Comparison of ENCODE assay signal across 20 cellular contexts in genomic region chr10:8375137-8375536, GRCh38.
A peak's percentile ranks its signal among the peaks of the same experiment; 100 is the strongest.
DNase-seq lines count a peak whose midpoint lies in the region; ATAC-seq, FAIRE-seq and TF ChIP-seq lines count a peak whose summit lies in the region.
"Had no signal": no experiment of that assay in that cellular context is flagged by ENCODE, and none has a peak within 500 bp of the region (broad histone marks: within the 10 kb centered on the region; RNA-seq: fewer than 3 reads in every experiment).

No MANE protein-coding gene starts in this region.

- peaks cover 2% of the 10 kb centered on the region for H3K27me3 Mint-ChIP-seq in activated CD8-positive, alpha-beta T cell treated with anti-CD3 and anti-CD28 coated beads for 36 hours
- no peaks in the 10 kb centered on the region for H3K27me3 Mint-ChIP-seq in activated CD8-positive, alpha-beta T cell treated with anti-CD3 and anti-CD28 coated beads, Interleukin-2, amount 10 ng/mL, durations not matched to agents 7 days and 5 days (ENCODE audit: low read depth)
- no peaks in the 10 kb centered on the region for H3K27me3 Mint-ChIP-seq in activated naive CD8-positive, alpha-beta T cell treated with anti-CD3 and anti-CD28 coated beads for 36 hours
- H3K27me3 Mint-ChIP-seq in stimulated activated naive CD8-positive, alpha-beta T cell treated with anti-CD3 and anti-CD28 coated beads, Interleukin-15, Interleukin-2, amounts not matched to agents 100 ng/mL and 50 ng/mL, for 24 hours = no peaks in the 10 kb centered on the region
- H3K27me3 Mint-ChIP-seq: CD4-positive, CD25-positive, alpha-beta regulatory T cell; CD8-positive, alpha-beta memory T cell had no signal

- H3K4me1 Mint-ChIP-seq in activated CD8-positive, alpha-beta T cell treated with anti-CD3 and anti-CD28 coated beads for 36 hours (ENCODE audit: low read depth) = peaks cover 6% of the 10 kb centered on the region
- no peaks in the 10 kb centered on the region for H3K4me1 Mint-ChIP-seq in activated CD8-positive, alpha-beta T cell treated with anti-CD3 and anti-CD28 coated beads, Interleukin-2, amount 10 ng/mL, durations not matched to agents 7 days and 5 days (ENCODE audit: low read depth)
- H3K4me1 Mint-ChIP-seq in activated naive CD8-positive, alpha-beta T cell treated with anti-CD3 and anti-CD28 coated beads for 36 hours = peaks cover 5% of the 10 kb centered on the region
- peaks cover 17% of the 10 kb centered on the region for H3K4me1 Mint-ChIP-seq in stimulated activated naive CD8-positive, alpha-beta T cell treated with anti-CD3 and anti-CD28 coated beads, Interleukin-15, Interleukin-2, amounts not matched to agents 100 ng/mL and 50 ng/mL, for 24 hours (ENCODE audit: low read depth)

- no peak overlapping the region for H3K27ac ChIP-seq in right atrium auricular region

- H3K4me1 ChIP-seq in right atrium auricular region = peaks cover 0 to 4% of the 10 kb centered on the region in 2 donors

- no peaks in the 10 kb centered on the region for H3K36me3 Mint-ChIP-seq in activated CD8-positive, alpha-beta T cell treated with anti-CD3 and anti-CD28 coated beads for 36 hours (ENCODE audit: low read depth)
- no peaks in the 10 kb centered on the region for H3K36me3 Mint-ChIP-seq in activated CD8-positive, alpha-beta T cell treated with anti-CD3 and anti-CD28 coated beads, Interleukin-2, amount 10 ng/mL, durations not matched to agents 7 days and 5 days (ENCODE audit: low read depth)
- H3K36me3 Mint-ChIP-seq in activated naive CD8-positive, alpha-beta T cell treated with anti-CD3 and anti-CD28 coated beads for 36 hours = no peaks in the 10 kb centered on the region
- no peaks in the 10 kb centered on the region for H3K36me3 Mint-ChIP-seq in stimulated activated naive CD8-positive, alpha-beta T cell treated with anti-CD3 and anti-CD28 coated beads, Interleukin-15, Interleukin-2, amounts not matched to agents 100 ng/mL and 50 ng/mL, for 24 hours (ENCODE audit: low read depth)
- H3K36me3 Mint-ChIP-seq: CD4-positive, CD25-positive, alpha-beta regulatory T cell had no signal

- POLR2A ChIA-PET in activated CD8-positive, alpha-beta T cell treated with anti-CD3 and anti-CD28 coated beads for 36 hours (lab: Charles Lee) = no interaction called here
- POLR2A ChIA-PET in activated CD8-positive, alpha-beta T cell treated with anti-CD3 and anti-CD28 coated beads, Interleukin-2, amount 10 ng/mL, durations not matched to agents 7 days and 5 days (lab: Charles Lee) = no interaction called here

- H3K9me3 Mint-ChIP-seq in activated CD8-positive, alpha-beta T cell treated with anti-CD3 and anti-CD28 coated beads for 36 hours = no peaks in the 10 kb centered on the region
- no peaks in the 10 kb centered on the region for H3K9me3 Mint-ChIP-seq in activated CD8-positive, alpha-beta T cell treated with anti-CD3 and anti-CD28 coated beads, Interleukin-2, amount 10 ng/mL, durations not matched to agents 7 days and 5 days (ENCODE audit: insufficient read depth)
- no peaks in the 10 kb centered on the region for H3K9me3 Mint-ChIP-seq in activated naive CD8-positive, alpha-beta T cell treated with anti-CD3 and anti-CD28 coated beads for 36 hours
- no peaks in the 10 kb centered on the region for H3K9me3 Mint-ChIP-seq in stimulated activated naive CD8-positive, alpha-beta T cell treated with anti-CD3 and anti-CD28 coated beads, Interleukin-15, Interleukin-2, amounts not matched to agents 100 ng/mL and 50 ng/mL, for 24 hours
- H3K9me3 Mint-ChIP-seq: CD8-positive, alpha-beta memory T cell; GM23338 had no signal

- no peak for TF ChIP-seq POLR2A in GM12892 (IDR thresholded peaks at IDR 0.05; ENCODE audit: low read depth, low read length)

- no peak overlapping the region for H3K27ac Mint-ChIP-seq in activated CD8-positive, alpha-beta T cell treated with anti-CD3 and anti-CD28 coated beads for 36 hours
- H3K27ac Mint-ChIP-seq in activated CD8-positive, alpha-beta T cell treated with anti-CD3 and anti-CD28 coated beads, Interleukin-2, amount 10 ng/mL, durations not matched to agents 7 days and 5 days = no peak overlapping the region
- H3K27ac Mint-ChIP-seq in activated naive CD8-positive, alpha-beta T cell treated with anti-CD3 and anti-CD28 coated beads for 36 hours = no peak overlapping the region
- H3K27ac Mint-ChIP-seq in stimulated activated naive CD8-positive, alpha-beta T cell treated with anti-CD3 and anti-CD28 coated beads, Interleukin-15, Interleukin-2, amounts not matched to agents 100 ng/mL and 50 ng/mL, for 24 hours = peak overlapping the region; percentile 42
- H3K27ac Mint-ChIP-seq: GM23338 had no signal

- no peaks in the 10 kb centered on the region for H3K36me3 ChIP-seq in right atrium auricular region
- H3K36me3 ChIP-seq: BE2C had no signal

- no peak overlapping the region for H3K4me3 ChIP-seq in right atrium auricular region
- H3K4me3 ChIP-seq: GM23338 had no signal

- H3K27me3 ChIP-seq in right atrium auricular region = no peaks in the 10 kb centered on the region
- H3K27me3 ChIP-seq: BE2C had no signal

- no peaks in the 10 kb centered on the region for H3K9me3 ChIP-seq in right atrium auricular region
- H3K9me3 ChIP-seq: BE2C had no signal

- TF ChIP-seq CTCF in activated CD8-positive, alpha-beta T cell treated with anti-CD3 and anti-CD28 coated beads for 36 hours (IDR thresholded peaks at IDR 0.05) = no peak
- no peak for TF ChIP-seq CTCF in right atrium auricular region (IDR thresholded peaks at IDR 0.05)

- peak; percentile 64 for FAIRE-seq in GM12892 (lab: Jason Lieb, UNC)
- FAIRE-seq: D721Med, G401.6, GM12891, H54, HTR-8/SVneo had no signal

- intact Hi-C loops in activated CD8-positive, alpha-beta T cell treated with anti-CD3 and anti-CD28 coated beads for 36 hours (cut with micrococcal nuclease) = no loop called here

- no peak overlapping the region for H3K4me3 Mint-ChIP-seq in activated CD8-positive, alpha-beta T cell treated with anti-CD3 and anti-CD28 coated beads for 36 hours
- no peak overlapping the region for H3K4me3 Mint-ChIP-seq in activated CD8-positive, alpha-beta T cell treated with anti-CD3 and anti-CD28 coated beads, Interleukin-2, amount 10 ng/mL, durations not matched to agents 7 days and 5 days
- no peak overlapping the region for H3K4me3 Mint-ChIP-seq in activated naive CD8-positive, alpha-beta T cell treated with anti-CD3 and anti-CD28 coated beads for 36 hours
- H3K4me3 Mint-ChIP-seq in stimulated activated naive CD8-positive, alpha-beta T cell treated with anti-CD3 and anti-CD28 coated beads, Interleukin-15, Interleukin-2, amounts not matched to agents 100 ng/mL and 50 ng/mL, for 24 hours = no peak overlapping the region
- H3K4me3 Mint-ChIP-seq: CD4-positive, CD25-positive, alpha-beta regulatory T cell; CD8-positive, alpha-beta memory T cell; GM23338 had no signal

- CTCF ChIA-PET in activated CD8-positive, alpha-beta T cell treated with anti-CD3 and anti-CD28 coated beads for 36 hours (lab: Charles Lee) = interaction anchor here (1.9 kb wide), 1 partner anchor 9 kb away, joined by 5 read pairs; no protein-coding TSS in a partner anchor
- CTCF ChIA-PET in activated CD8-positive, alpha-beta T cell treated with anti-CD3 and anti-CD28 coated beads, Interleukin-2, amount 10 ng/mL, durations not matched to agents 7 days and 5 days (lab: Charles Lee) = no interaction called here

- DNase-seq in activated CD8-positive, alpha-beta T cell treated with anti-CD3 and anti-CD28 coated beads for 36 hours = peak; percentile 47
- no peak for DNase-seq in activated CD8-positive, alpha-beta T cell treated with anti-CD3 and anti-CD28 coated beads, Interleukin-2, amount 10 ng/mL, durations not matched to agents 7 days and 5 days
- DNase-seq in GM12892 (ENCODE audit: insufficient read length) = no peak
- peak; percentile 1 for DNase-seq in activated naive CD8-positive, alpha-beta T cell treated with anti-CD3 and anti-CD28 coated beads for 36 hours
- no peak for DNase-seq in right atrium auricular region (ENCODE audit: low spot score)
- DNase-seq in RPMI8226 = no peak
- DNase-seq: BE2C; C1 segment of cervical spinal cord; CD4-positive, CD25-positive, alpha-beta regulatory T cell; CD8-positive, alpha-beta memory T cell; COR-L47; HCEC 1CT; IMR-90 had no signal

- ATAC-seq in activated CD8-positive, alpha-beta T cell treated with anti-CD3 and anti-CD28 coated beads for 36 hours = peak; percentile 66
- ATAC-seq in activated CD8-positive, alpha-beta T cell treated with anti-CD3 and anti-CD28 coated beads, Interleukin-2, amount 10 ng/mL, durations not matched to agents 7 days and 5 days = no peak
- ATAC-seq: GM23338 had no signal

Comparison
In these comparisons a context has a peak if more than half of its experiments do, and no peak if none do; other contexts are left out.
1. DNase-seq: peak in activated CD8-positive, alpha-beta T cell treated with anti-CD3 and anti-CD28 coated beads for 36 hours (single experiment) and activated naive CD8-positive, alpha-beta T cell treated with anti-CD3 and anti-CD28 coated beads for 36 hours (single experiment); none in activated CD8-positive, alpha-beta T cell treated with anti-CD3 and anti-CD28 coated beads, Interleukin-2, amount 10 ng/mL, durations not matched to agents 7 days and 5 days (single experiment), GM12892 (single experiment), right atrium auricular region (single experiment) and RPMI8226 (single experiment).